ENCODE assay signal across 12 cellular contexts in the genomic region with DNA sequence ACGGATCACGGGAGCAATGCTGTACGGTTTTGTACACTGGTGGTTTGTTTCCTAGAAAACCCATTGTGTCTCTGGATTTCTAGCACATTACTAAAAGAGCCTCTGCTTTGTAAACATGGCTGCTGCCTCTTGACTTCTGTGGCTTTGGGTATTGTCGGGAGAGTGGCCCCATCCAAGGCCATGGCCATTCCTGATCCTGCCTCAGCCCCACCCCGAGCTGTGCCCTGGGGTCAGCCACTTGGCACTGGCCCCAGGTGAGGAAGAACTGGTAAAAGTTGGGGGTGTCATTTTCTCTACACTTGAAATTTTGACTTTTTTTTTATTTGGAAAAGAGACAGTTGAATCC. TPM values are rescaled to one million over a fixed set of nuclear protein-coding genes. Genes with fewer than 3 reads are reported as not detected.
DNase-seq lines count a peak whose midpoint lies in the region; ATAC-seq and TF ChIP-seq lines count a peak whose summit lies in the region.
"Had no signal": no experiment of that assay in that cellular context is flagged by ENCODE, and none has a peak within 500 bp of the region (broad histone marks: within the 10 kb centered on the region; RNA-seq: fewer than 3 reads in every experiment).

No MANE protein-coding gene starts in this region.

- no peak for TF ChIP-seq CTCF in Caco-2 (IDR thresholded peaks at IDR 0.05; ENCODE audit: insufficient read depth in 1 of 2, low read depth in 1 of 2, low read length in 1 of 2, severe bottlenecking in 1 of 2, unreplicated experiment in 1 of 2)

- H3K4me3 ChIP-seq in Caco-2 (ENCODE audit: low read depth, low read length) (no peak overlapping the region), adipocyte (ENCODE audit: low read length) (no peak overlapping the region)
- H3K4me3 ChIP-seq: SJSA1 had no signal

- peak overlapping the region; percentile 55 for H3K9ac ChIP-seq in adipocyte (ENCODE audit: low read length)

- H3K27me3 ChIP-seq in Caco-2 (replicated peaks; ENCODE audit: control insufficient read depth, insufficient read depth, low read length): no peaks in the 10 kb centered on the region
- H3K27me3 ChIP-seq in adipocyte (replicated peaks; ENCODE audit: control insufficient read depth, insufficient read depth, low read length): no peaks in the 10 kb centered on the region
- H3K27me3 ChIP-seq in layer of hippocampus (ENCODE audit: control insufficient read depth, insufficient read depth, low read length): no peaks in the 10 kb centered on the region
- H3K27me3 ChIP-seq: SJSA1 had no signal

- peak overlapping the region; percentile 68 for H3K27ac ChIP-seq in layer of hippocampus (ENCODE audit: low read depth, low read length)

- H3K9me3 ChIP-seq in Caco-2: no peaks in the 10 kb centered on the region
- no peaks in the 10 kb centered on the region for H3K9me3 ChIP-seq in adipocyte (ENCODE audit: control insufficient read depth, low read length)
- H3K9me3 ChIP-seq: SJSA1 had no signal

- peaks cover 1% of the 10 kb centered on the region; the same call in 1 of the 2 replicates for H3K36me3 ChIP-seq in Caco-2 (ENCODE audit: control insufficient read depth, insufficient read depth, low read length)
- H3K36me3 ChIP-seq in adipocyte (ENCODE audit: control insufficient read depth, insufficient read depth, low read length, severe bottlenecking): peaks cover 13% of the 10 kb centered on the region
- H3K36me3 ChIP-seq: SJSA1 had no signal

- no peaks in the 10 kb centered on the region for H3K27me3 Mint-ChIP-seq in Caco-2 (ENCODE audit: insufficient read depth, unreplicated experiment)
- H3K27me3 Mint-ChIP-seq in stimulated activated naive B cell treated with anti-CD40 and anti-IgM and Interleukin-4, amounts not matched to agents 10 μg/mL and 1 μg/mL and 100 μg/mL, for 72 hours: no peaks in the 10 kb centered on the region
- H3K27me3 Mint-ChIP-seq: central memory CD8-positive, alpha-beta T cell had no signal

- peak overlapping the region; percentile 22 for H3K27ac Mint-ChIP-seq in Caco-2 (ENCODE audit: unreplicated experiment)
- H3K27ac Mint-ChIP-seq in stimulated activated naive B cell treated with anti-CD40 and anti-IgM and Interleukin-4, amounts not matched to agents 10 μg/mL and 1 μg/mL and 100 μg/mL, for 72 hours: peak overlapping the region; percentile 59
- H3K27ac Mint-ChIP-seq: activated CD8-positive, alpha-beta T cell treated with anti-CD3 and anti-CD28 coated beads, Interleukin-2, amount 10 ng/mL, durations not matched to agents 7 days and 5 days had no signal

- peaks cover 8% of the 10 kb centered on the region for H3K4me1 Mint-ChIP-seq in Caco-2 (ENCODE audit: low read depth, unreplicated experiment)
- peaks cover 22 to 32% of the 10 kb centered on the region in 2 donors for H3K4me1 Mint-ChIP-seq in stimulated activated naive B cell treated with anti-CD40 and anti-IgM and Interleukin-4, amounts not matched to agents 10 μg/mL and 1 μg/mL and 100 μg/mL, for 72 hours
- H3K4me1 Mint-ChIP-seq: central memory CD8-positive, alpha-beta T cell had no signal

- no TSS peak for BruUV-seq in Caco-2 (replicated peaks; lab: Mats Ljungman, UMichigan)

- ATAC-seq in stimulated activated naive B cell treated with anti-CD40 and anti-IgM and Interleukin-4, amounts not matched to agents 10 μg/mL and 1 μg/mL and 100 μg/mL, for 72 hours (replicated peaks): no peak
- no peak for ATAC-seq in HG03097 (IDR thresholded peaks at IDR 0.05; ENCODE audit: low FRiP score, unreplicated experiment)
- ATAC-seq: activated CD8-positive, alpha-beta T cell treated with anti-CD3 and anti-CD28 coated beads, Interleukin-2, amount 10 ng/mL, durations not matched to agents 7 days and 5 days had no signal

- POLR2A ChIA-PET in Caco-2 (lab: Charles Lee): no interaction called here

- CTCF ChIA-PET in Caco-2 (lab: Charles Lee): no interaction called here

- DNase-seq in Caco-2: no peak
- DNase-seq in adipocyte (ENCODE audit: low read depth): no peak
- DNase-seq in stimulated activated naive B cell treated with anti-CD40 and anti-IgM and Interleukin-4, amounts not matched to agents 10 μg/mL and 1 μg/mL and 100 μg/mL, for 72 hours: no peak
- no peak for DNase-seq in middle frontal gyrus (ENCODE audit: extremely low spot score, low spot score)
- no peak for DNase-seq in D341Med (ENCODE audit: low spot score)
- no peak for DNase-seq in kidney glomerular epithelial cell (lab: John Stamatoyannopoulos, UW)
- DNase-seq: activated CD8-positive, alpha-beta T cell treated with anti-CD3 and anti-CD28 coated beads, Interleukin-2, amount 10 ng/mL, durations not matched to agents 7 days and 5 days; NK-92 treated with Interleukin-12 subunit alpha and Interleukin-12 subunit beta, amount 100 ng/mL, for 24 hours had no signal

- H3K4me1 ChIP-seq in Caco-2: peaks cover 21% of the 10 kb centered on the region
- H3K4me1 ChIP-seq in adipocyte (ENCODE audit: control insufficient read depth, insufficient read depth, low read length): peaks cover 24% of the 10 kb centered on the region

- peaks cover 23% of the 10 kb centered on the region for H3K36me3 Mint-ChIP-seq in Caco-2 (ENCODE audit: insufficient read depth, unreplicated experiment)
- peaks cover 31 to 56% of the 10 kb centered on the region in 2 donors for H3K36me3 Mint-ChIP-seq in stimulated activated naive B cell treated with anti-CD40 and anti-IgM and Interleukin-4, amounts not matched to agents 10 μg/mL and 1 μg/mL and 100 μg/mL, for 72 hours

- H3K4me3 Mint-ChIP-seq in Caco-2 (ENCODE audit: unreplicated experiment): no peak overlapping the region
- H3K4me3 Mint-ChIP-seq in stimulated activated naive B cell treated with anti-CD40 and anti-IgM and Interleukin-4, amounts not matched to agents 10 μg/mL and 1 μg/mL and 100 μg/mL, for 72 hours: no peak overlapping the region
- H3K4me3 Mint-ChIP-seq: activated CD8-positive, alpha-beta T cell treated with anti-CD3 and anti-CD28 coated beads, Interleukin-2, amount 10 ng/mL, durations not matched to agents 7 days and 5 days; central memory CD8-positive, alpha-beta T cell had no signal

- H3K9me3 Mint-ChIP-seq in Caco-2 (ENCODE audit: unreplicated experiment): no peaks in the 10 kb centered on the region
- H3K9me3 Mint-ChIP-seq in stimulated activated naive B cell treated with anti-CD40 and anti-IgM and Interleukin-4, amounts not matched to agents 10 μg/mL and 1 μg/mL and 100 μg/mL, for 72 hours: no peaks in the 10 kb centered on the region
- H3K9me3 Mint-ChIP-seq: central memory CD8-positive, alpha-beta T cell had no signal

- intact Hi-C loops in Caco-2 (cut with micrococcal nuclease; ENCODE audit: unreplicated experiment): no loop called here

RNA-seq across cellular contexts. Expression of a gene that starts 36.5 kb away (rescaled TPM):
- total RNA-seq in Caco-2 (2022): 13.0 and 13.9 TPM in 2 replicates

RNA-seq across cellular contexts. Expression of a gene that starts 59.9 kb away (rescaled TPM):
- total RNA-seq in Caco-2 (2022): 41.1 and 43.1 TPM in 2 replicates
